ENCODE assay signal across 21 cellular contexts in the genomic region with DNA sequence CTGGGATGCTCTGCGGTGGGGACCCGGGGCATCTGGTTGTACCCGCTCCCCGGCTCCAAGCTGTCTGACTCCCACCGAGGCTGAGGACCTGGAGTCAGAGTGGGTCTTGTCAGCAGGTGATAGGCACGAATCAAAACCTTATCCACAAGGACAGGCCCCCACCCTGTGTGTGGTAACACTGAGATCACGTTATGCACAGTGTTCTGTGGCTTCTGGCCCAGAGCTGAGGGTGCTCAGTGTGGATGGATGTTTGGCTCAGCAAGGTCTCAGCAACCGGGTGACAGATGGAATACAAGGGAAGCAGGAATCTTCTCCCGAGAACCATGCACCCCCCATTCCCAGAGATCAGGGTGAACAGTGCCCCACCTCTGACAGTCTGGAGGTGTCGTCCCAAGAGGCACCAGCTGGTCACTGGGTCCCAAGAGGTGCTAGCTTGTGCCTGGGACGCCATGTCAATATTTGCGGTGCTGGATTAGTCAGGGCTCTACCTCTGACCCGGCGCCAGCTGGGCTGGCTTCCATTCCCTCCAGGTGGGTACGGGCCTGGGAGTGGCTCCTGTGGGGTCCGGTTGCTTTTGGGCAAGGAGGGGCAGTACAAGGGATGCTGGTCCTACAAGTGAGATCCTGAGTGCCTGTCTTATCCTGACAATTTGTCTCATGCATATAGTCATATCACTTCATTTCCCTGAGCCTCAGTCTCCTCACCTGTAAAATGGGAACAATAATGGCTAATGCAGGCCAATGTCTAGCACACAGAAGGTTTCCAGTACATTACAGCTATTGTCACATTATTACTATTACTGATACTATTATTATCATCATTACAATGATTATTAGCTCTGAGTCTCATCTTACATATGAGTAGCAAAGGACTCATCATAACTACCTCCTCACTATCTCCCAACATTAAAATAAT. TPM values are rescaled to one million over a fixed set of nuclear protein-coding genes. Genes with fewer than 3 reads are reported as not detected.
DNase-seq lines count a peak whose midpoint lies in the region; ATAC-seq lines count a peak whose summit lies in the region.
"Had no signal": no experiment of that assay in that cellular context is flagged by ENCODE, and none has a peak within 500 bp of the region (broad histone marks: within the 10 kb centered on the region; RNA-seq: fewer than 3 reads in every experiment).

No MANE protein-coding gene starts in this region.

- H3K79me1 ChIP-seq in neuronal stem cell (ENCODE audit: low read depth, low read length), result no peaks in the 10 kb centered on the region
- peaks cover 4% of the 10 kb centered on the region for H3K79me1 ChIP-seq in trophoblast cell (ENCODE audit: low read length)

- H3K4me3 ChIP-seq in neuronal stem cell (ENCODE audit: low read length in 2 of 2) (no peak overlapping the region), trophoblast cell (ENCODE audit: low read depth, low read length) (no peak overlapping the region)
- H3K4me3 ChIP-seq: HAP-1, heart right ventricle, tibial nerve had no signal

- H4K8ac ChIP-seq in neuronal stem cell (ENCODE audit: low read depth, low read length) (no peak overlapping the region), trophoblast cell (ENCODE audit: low read depth, low read length) (no peak overlapping the region)

- peaks cover 9 to 31% of the 10 kb centered on the region in 2 donors for H3K4me1 ChIP-seq in neuronal stem cell (ENCODE audit: control insufficient read depth in 2 of 2, insufficient read depth in 1 of 2, low read depth in 1 of 2, low read length in 2 of 2)
- H3K4me1 ChIP-seq in trophoblast cell (ENCODE audit: control insufficient read depth in 1 of 2, insufficient read depth in 2 of 2, low read length in 2 of 2), result peaks cover 5 to 15% of the 10 kb centered on the region in 2 experiments

- no CpG with 5 or more reads among the region's 16 CpGs for WGBS in neuronal stem cell (ENCODE audit: extremely low coverage in 2 of 2, insufficient read length in 2 of 2, insufficient replicate concordance in 1 of 2), 2 donors
- WGBS in trophoblast cell (ENCODE audit: extremely low coverage, insufficient coverage, insufficient read length), result no CpG with 5 or more reads among the region's 16 CpGs

- H3K18ac ChIP-seq in neuronal stem cell (ENCODE audit: low read length) (peak overlapping the region; percentile 73), trophoblast cell (ENCODE audit: low read length) (no peak overlapping the region)

- H3K14ac ChIP-seq in neuronal stem cell (ENCODE audit: low read length) (no peak overlapping the region), trophoblast cell (ENCODE audit: low read length) (no peak overlapping the region)

- no peak overlapping the region for H3K9ac ChIP-seq in neuronal stem cell (ENCODE audit: low read depth, low read length, poor library complexity)
- H3K9ac ChIP-seq in trophoblast cell (ENCODE audit: low read length), result no peak overlapping the region

- no peak overlapping the region for H2BK12ac ChIP-seq in neuronal stem cell (ENCODE audit: low read length)
- no peak overlapping the region for H2BK12ac ChIP-seq in trophoblast cell (ENCODE audit: low read length)

- ATAC-seq in GM21367 (IDR thresholded peaks at IDR 0.05; ENCODE audit: unreplicated experiment), result no peak

- H2BK15ac ChIP-seq in neuronal stem cell (ENCODE audit: low read length), result no peak overlapping the region

- H2AFZ ChIP-seq in neuronal stem cell (ENCODE audit: low read length), result peak overlapping the region; percentile 79
- no peak overlapping the region for H2AFZ ChIP-seq in trophoblast cell (ENCODE audit: insufficient read depth, low read length, poor library complexity)

- no peak overlapping the region for H3K23ac ChIP-seq in neuronal stem cell (ENCODE audit: low read depth, low read length, poor library complexity)
- no peak overlapping the region for H3K23ac ChIP-seq in trophoblast cell (ENCODE audit: low read length)

- H2BK5ac ChIP-seq in neuronal stem cell (ENCODE audit: low read length) (no peak overlapping the region), trophoblast cell (ENCODE audit: low read depth, low read length, poor library complexity) (no peak overlapping the region)

- DNase-seq in Ammon's horn (ENCODE audit: low spot score), result peak; percentile 27
- peak; percentile 50 for DNase-seq in NCI-H1092 treated with DMSO at 0.1 percent for 48 hours (lab: John Stamatoyannopoulos, UW)
- peak; percentile 56 for DNase-seq in cerebellar cortex (ENCODE audit: low spot score)
- no peak for DNase-seq in neuronal stem cell (ENCODE audit: low spot score)
- no peak for DNase-seq in islet precursor cell
- DNase-seq in trophoblast cell, result no peak
- DNase-seq: activated CD4-positive, alpha-beta T cell treated with anti-CD3 and anti-CD28 coated beads, Interleukin-2, amount 50 U/mL, for 48 hours; activated naive CD4-positive, alpha-beta T cell treated with anti-CD3 and anti-CD28 coated beads, Interleukin-2, amount 50 U/mL, for 16 hours; activated T-cell treated with anti-CD3 and anti-CD28 coated beads for 4 hours; COR-L47; cortex of kidney; heart right ventricle; mesenchymal stem cell; MM.1S; stimulated activated CD4-positive, alpha-beta T cell treated with anti-CD3 and anti-CD28 coated beads, Interleukin-12 subunit alpha, Interleukin-12 subunit beta, amount 100 ng/mL, for 4 hours had no signal

- H3K4me2 ChIP-seq in neuronal stem cell (ENCODE audit: insufficient read depth, low read length, poor library complexity, severe bottlenecking) (no peak overlapping the region), trophoblast cell (ENCODE audit: low read length) (no peak overlapping the region)

- no peak overlapping the region for H4K91ac ChIP-seq in neuronal stem cell (ENCODE audit: low read depth, low read length, poor library complexity)
- no peak overlapping the region for H4K91ac ChIP-seq in trophoblast cell (ENCODE audit: low read depth, low read length)

- H2BK120ac ChIP-seq in neuronal stem cell (ENCODE audit: low read depth, low read length), result no peak overlapping the region
- H2BK120ac ChIP-seq in trophoblast cell (ENCODE audit: insufficient read depth, low read length, poor library complexity), result no peak overlapping the region

- no peaks in the 10 kb centered on the region for H3K27me3 ChIP-seq in neuronal stem cell (ENCODE audit: control insufficient read depth in 3 of 3, insufficient read depth in 3 of 3, low read depth in 1 of 3, low read length in 3 of 3)
- H3K27me3 ChIP-seq in trophoblast cell (ENCODE audit: insufficient read depth, low read length), result no peaks in the 10 kb centered on the region
- H3K27me3 ChIP-seq: heart right ventricle, tibial nerve had no signal

- no peak overlapping the region for H4K12ac ChIP-seq in trophoblast cell (ENCODE audit: low read depth, low read length)

- peak overlapping the region; percentile 20 for H2AK5ac ChIP-seq in neuronal stem cell (ENCODE audit: low read depth, low read length)
- H2AK5ac ChIP-seq in trophoblast cell (ENCODE audit: low read length), result no peak overlapping the region

- H3K27ac ChIP-seq in neuronal stem cell (replicated peaks; ENCODE audit: low read length) (no peak overlapping the region), trophoblast cell (ENCODE audit: low read depth, low read length) (no peak overlapping the region)
- H3K27ac ChIP-seq: heart right ventricle, tibial nerve, VCaP had no signal

- H3K4ac ChIP-seq in neuronal stem cell (ENCODE audit: low read length), result no peak overlapping the region
- H3K4ac ChIP-seq in trophoblast cell (ENCODE audit: low read depth, low read length), result no peak overlapping the region

- no peaks in the 10 kb centered on the region for H3K9me3 ChIP-seq in neuronal stem cell (replicated peaks in 1 of 2; ENCODE audit: control insufficient read depth in 2 of 2, insufficient read depth in 1 of 2, low read depth in 1 of 2, low read length in 2 of 2)
- no peaks in the 10 kb centered on the region for H3K9me3 ChIP-seq in trophoblast cell (ENCODE audit: insufficient read depth, low read depth, low read length)
- H3K9me3 ChIP-seq: HAP-1, heart right ventricle, tibial nerve had no signal

- H3K79me2 ChIP-seq in trophoblast cell (ENCODE audit: control insufficient read depth, insufficient read depth, low read length, poor library complexity), result no peaks in the 10 kb centered on the region

- H3K36me3 ChIP-seq in neuronal stem cell (replicated peaks in 1 of 2; ENCODE audit: control insufficient read depth in 2 of 2, insufficient read depth in 2 of 2, low read length in 2 of 2) (no peaks in the 10 kb centered on the region), trophoblast cell (ENCODE audit: control insufficient read depth in 1 of 2, insufficient read depth in 2 of 2, low read length in 2 of 2) (no peaks in the 10 kb centered on the region)
- H3K36me3 ChIP-seq: HAP-1, heart right ventricle, tibial nerve had no signal

RNA-seq across cellular contexts. Expression of a gene that starts 1.0 kb away (rescaled TPM):
- polyA plus RNA-seq in neuronal stem cell (2013, experiment 1 of 2), result 0.15 TPM
- 0.26 TPM for polyA plus RNA-seq in neuronal stem cell (2013, experiment 2 of 2)
- 0.14 TPM in 2 replicates for polyA plus RNA-seq in trophoblast cell (2013)
- polyA plus RNA-seq: heart right ventricle, IgD-negative memory B cell had no signal

RNA-seq across cellular contexts. Expression of a gene that starts 34.2 kb away (rescaled TPM):
- polyA plus RNA-seq in neuronal stem cell (2013, experiment 1 of 2), result 0.20 TPM
- 0.22 TPM for polyA plus RNA-seq in neuronal stem cell (2013, experiment 2 of 2)
- polyA plus RNA-seq in trophoblast cell (2013), result 0.12 and 0.22 TPM in 2 replicates
- polyA plus RNA-seq: IgD-negative memory B cell, neural cell had no signal

Comparison
In these comparisons a context has a peak if more than half of its experiments do, and no peak if none do; other contexts are left out.
1. DNase-seq: peak in Ammon's horn (single experiment), NCI-H1092 treated with DMSO at 0.1 percent for 48 hours (single experiment) and cerebellar cortex (single experiment); none in neuronal stem cell (single experiment), islet precursor cell (single experiment) and trophoblast cell (0 of 2).